In genomic region chr16:74169687-74170522, GRCh38 we compare ENCODE assay signal across 12 cellular contexts.
DNase-seq lines count a peak whose midpoint lies in the region; ATAC-seq, FAIRE-seq and TF ChIP-seq lines count a peak whose summit lies in the region.
"Had no signal": no experiment of that assay in that cellular context is flagged by ENCODE, and none has a peak within 500 bp of the region (broad histone marks: within the 10 kb centered on the region; RNA-seq: fewer than 3 reads in every experiment).

No MANE protein-coding gene starts in this region.

- H3K9me3 ChIP-seq in Caco-2 = no peaks in the 10 kb centered on the region

- H3K36me3 Mint-ChIP-seq in Caco-2 (ENCODE audit: insufficient read depth, unreplicated experiment) = no peaks in the 10 kb centered on the region

- DNase-seq in Caco-2 (no peak), NCI-H446 treated with DMSO at 0.1 percent for 48 hours (lab: John Stamatoyannopoulos, UW) (peak; percentile 21), fibroblast of peridontal ligament (ENCODE audit: extremely low read depth) (peak; percentile 70), GM12892 (ENCODE audit: insufficient read length) (no peak), inferior parietal cortex (ENCODE audit: extremely low spot score) (no peak)
- DNase-seq in stimulated activated naive CD8-positive, alpha-beta T cell treated with anti-CD3 and anti-CD28 coated beads, Interleukin-15, amount 100 ng/mL, for 72 hours = no peak
- DNase-seq: activated naive CD4-positive, alpha-beta T cell treated with anti-CD3 and anti-CD28 coated beads, Interleukin-2, amount 50 U/mL, for 16 hours; GOT3; NCI-H187 treated with DMSO at 0.1 percent for 48 hours had no signal

- H3K4me1 Mint-ChIP-seq in Caco-2 (ENCODE audit: low read depth, unreplicated experiment) = no peaks in the 10 kb centered on the region
- no peaks in the 10 kb centered on the region for H3K4me1 Mint-ChIP-seq in stimulated activated naive CD8-positive, alpha-beta T cell treated with anti-CD3 and anti-CD28 coated beads, Interleukin-15, amount 100 ng/mL, for 72 hours

- no peak overlapping the region for H3K27ac Mint-ChIP-seq in Caco-2 (ENCODE audit: unreplicated experiment)
- no peak overlapping the region for H3K27ac Mint-ChIP-seq in stimulated activated naive CD8-positive, alpha-beta T cell treated with anti-CD3 and anti-CD28 coated beads, Interleukin-15, amount 100 ng/mL, for 72 hours

- H3K9me3 Mint-ChIP-seq in Caco-2 (ENCODE audit: unreplicated experiment) = no peaks in the 10 kb centered on the region
- H3K9me3 Mint-ChIP-seq in stimulated activated naive CD8-positive, alpha-beta T cell treated with anti-CD3 and anti-CD28 coated beads, Interleukin-15, amount 100 ng/mL, for 72 hours = no peaks in the 10 kb centered on the region

- TF ChIP-seq POLR2A in GM12892 (IDR thresholded peaks at IDR 0.05; ENCODE audit: low read depth, low read length) = no peak

- H3K27ac ChIP-seq in rectal smooth muscle tissue (ENCODE audit: low read depth, low read length) = peak overlapping the region; percentile 30
- H3K27ac ChIP-seq: HL-60 had no signal

- H3K9ac ChIP-seq in rectal smooth muscle tissue (ENCODE audit: low read length) = no peak overlapping the region

- H3K4me3 ChIP-seq in Caco-2 (ENCODE audit: low read depth, low read length) (no peak overlapping the region), rectal smooth muscle tissue (ENCODE audit: low read length) (peak overlapping the region; percentile 6)

- peaks cover 8% of the 10 kb centered on the region for H3K27me3 Mint-ChIP-seq in Caco-2 (ENCODE audit: insufficient read depth, unreplicated experiment)
- H3K27me3 Mint-ChIP-seq in stimulated activated naive CD8-positive, alpha-beta T cell treated with anti-CD3 and anti-CD28 coated beads, Interleukin-15, amount 100 ng/mL, for 72 hours = no peaks in the 10 kb centered on the region

- peak overlapping the region; percentile 15 for H3K4me3 Mint-ChIP-seq in Caco-2 (ENCODE audit: unreplicated experiment)
- H3K4me3 Mint-ChIP-seq in stimulated activated naive CD8-positive, alpha-beta T cell treated with anti-CD3 and anti-CD28 coated beads, Interleukin-15, amount 100 ng/mL, for 72 hours = no peak overlapping the region

- POLR2A ChIA-PET in Caco-2 (lab: Charles Lee) = no interaction called here

- FAIRE-seq in GM12892 (lab: Jason Lieb, UNC) = no peak

- H3K36me3 ChIP-seq in Caco-2 (ENCODE audit: control insufficient read depth, insufficient read depth, low read length) (no peaks in the 10 kb centered on the region), rectal smooth muscle tissue (ENCODE audit: control insufficient read depth, insufficient read depth, low read length) (no peaks in the 10 kb centered on the region)

- TF ChIP-seq CTCF in Caco-2 (IDR thresholded peaks at IDR 0.05; ENCODE audit: insufficient read depth in 1 of 2, low read depth in 1 of 2, low read length in 1 of 2, severe bottlenecking in 1 of 2, unreplicated experiment in 1 of 2) = no peak

- CTCF ChIA-PET in Caco-2 (lab: Charles Lee) = no interaction called here

- intact Hi-C loops in Caco-2 (cut with micrococcal nuclease; ENCODE audit: unreplicated experiment) = no loop called here

- H3K4me1 ChIP-seq in Caco-2 (no peaks in the 10 kb centered on the region), rectal smooth muscle tissue (ENCODE audit: control insufficient read depth, insufficient read depth, low read length) (peaks cover 6% of the 10 kb centered on the region)

- BruUV-seq in Caco-2 (replicated peaks; lab: Mats Ljungman, UMichigan) = no TSS peak

- ATAC-seq in stimulated activated naive CD8-positive, alpha-beta T cell treated with anti-CD3 and anti-CD28 coated beads, Interleukin-15, amount 100 ng/mL, for 72 hours = no peak
- no peak for ATAC-seq in HG02642 (IDR thresholded peaks at IDR 0.05; ENCODE audit: poor library complexity, unreplicated experiment)

- no peaks in the 10 kb centered on the region for H3K27me3 ChIP-seq in Caco-2 (replicated peaks; ENCODE audit: control insufficient read depth, insufficient read depth, low read length)
- H3K27me3 ChIP-seq in rectal smooth muscle tissue (ENCODE audit: control insufficient read depth, insufficient read depth, low read length) = no peaks in the 10 kb centered on the region

Comparison
In these comparisons a context has a peak if more than half of its experiments do, and no peak if none do; other contexts are left out.
1. DNase-seq: peak in NCI-H446 treated with DMSO at 0.1 percent for 48 hours (single experiment) and fibroblast of peridontal ligament (single experiment); none in Caco-2 (0 of 2), GM12892 (single experiment), inferior parietal cortex (single experiment) and stimulated activated naive CD8-positive, alpha-beta T cell treated with anti-CD3 and anti-CD28 coated beads, Interleukin-15, amount 100 ng/mL, for 72 hours (0 of 2).